In the genomic region with DNA sequence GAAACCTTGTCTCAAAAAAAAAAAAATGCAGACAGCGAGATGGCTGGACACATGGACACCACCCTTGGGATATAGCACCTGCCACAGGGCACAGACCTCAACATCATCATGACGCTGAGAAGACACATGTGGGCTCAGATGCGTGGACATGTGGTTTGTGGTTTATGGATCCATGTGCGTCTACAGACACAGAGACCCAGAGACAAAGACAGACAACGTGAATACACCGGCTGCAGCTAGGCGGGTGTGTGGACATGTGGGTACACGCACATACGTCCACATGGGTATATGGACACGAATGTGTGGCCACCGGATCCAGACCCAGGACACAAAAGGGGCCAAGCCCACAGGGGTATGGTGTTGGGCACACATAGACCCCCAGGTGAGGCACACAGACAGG, we compare ENCODE assay signal across 13 cellular contexts. TPM values are rescaled to one million over a fixed set of nuclear protein-coding genes. Genes with fewer than 3 reads are reported as not detected.
DNase-seq lines count a peak whose midpoint lies in the region; ATAC-seq, FAIRE-seq and TF ChIP-seq lines count a peak whose summit lies in the region.
"Had no signal": no experiment of that assay in that cellular context is flagged by ENCODE, and none has a peak within 500 bp of the region (broad histone marks: within the 10 kb centered on the region; RNA-seq: fewer than 3 reads in every experiment).

No MANE protein-coding gene starts in this region.

- H3K79me2 ChIP-seq in HepG2 (ENCODE audit: insufficient read depth, low read length) (no peaks in the 10 kb centered on the region), smooth muscle cell (ENCODE audit: low read depth) (no peaks in the 10 kb centered on the region)

- intact Hi-C loops in HepG2 (cut with micrococcal nuclease; ENCODE audit: unreplicated experiment) (no loop called here), right lobe of liver (cut with DNase I) (no loop called here)

- WGBS in HepG2 (ENCODE audit: low lambda C conversion rate): 86% methylated on average over 11 of the region's 11 CpGs
- 60% methylated on average over 3 of the region's 11 CpGs for WGBS in right lobe of liver (ENCODE audit: insufficient coverage, low coverage, low lambda C conversion rate, missing lambda C conversion rate)
- 79 to 88% methylated on average over 11 of the region's 11 CpGs for whole genome bisulfite sequencing in upper lobe of left lung, 2 donors
- 88% methylated on average over 11 of the region's 11 CpGs for WGBS in smooth muscle cell (ENCODE audit: low lambda C conversion rate)

- TF ChIP-seq EP300 in HepG2 (IDR thresholded peaks at IDR 0.05; ENCODE audit: low read depth in 2 of 2, low read length in 2 of 2) (no peak), HepG2 (CRISPR knock-in tag; IDR thresholded peaks at IDR 0.05; ENCODE audit: borderline replicate concordance) (no peak), upper lobe of left lung (IDR thresholded peaks at IDR 0.05) (no peak)

- DNase-seq in HepG2 (ENCODE audit: low spot score) (no peak), right lobe of liver (no peak), immature natural killer cell (peak; percentile 64 to 73 (median 71)), upper lobe of left lung (no peak), DMS114 treated with DMSO at 0.1 percent for 48 hours (lab: John Stamatoyannopoulos, UW; ENCODE audit: unreplicated experiment) (no peak), NAMALWA (ENCODE audit: low spot score) (no peak), smooth muscle cell (lab: John Stamatoyannopoulos, UW; ENCODE audit: unreplicated experiment) (no peak)
- peak; percentile 49 for DNase-seq in activated CD8-positive, alpha-beta T cell treated with anti-CD3 and anti-CD28 coated beads, Interleukin-2, amount 10 ng/mL, durations not matched to agents 7 days and 5 days
- DNase-seq: DND-41, mesenchymal stem cell, NCI-H2081 had no signal

- H3K27ac ChIP-seq in HepG2 (ENCODE audit: extremely low read length, insufficient read depth, low read length) (no peak overlapping the region), right lobe of liver (no peak overlapping the region), upper lobe of left lung (peak overlapping the region in 2 of 4 donors; percentile 69 to 81), smooth muscle cell (ENCODE audit: low read depth) (no peak overlapping the region)

- H3K36me3 Mint-ChIP-seq in activated CD8-positive, alpha-beta T cell treated with anti-CD3 and anti-CD28 coated beads, Interleukin-2, amount 10 ng/mL, durations not matched to agents 7 days and 5 days (ENCODE audit: low read depth): peaks cover 47% of the 10 kb centered on the region
- H3K36me3 Mint-ChIP-seq in immature natural killer cell: peaks cover 0 to 15% (median 0%) of the 10 kb centered on the region in 3 donors
- H3K36me3 Mint-ChIP-seq: brain had no signal

- no peaks in the 10 kb centered on the region; a peak in 2 of 5 replicates for H3K27me3 ChIP-seq in HepG2 (ENCODE audit: control insufficient read depth in 1 of 2, insufficient read depth in 2 of 2, low read length in 2 of 2)
- no peaks in the 10 kb centered on the region for H3K27me3 ChIP-seq in right lobe of liver
- no peaks in the 10 kb centered on the region for H3K27me3 ChIP-seq in upper lobe of left lung
- no peaks in the 10 kb centered on the region for H3K27me3 ChIP-seq in smooth muscle cell (ENCODE audit: low read depth)

- no TSS peak for BruUV-seq in HepG2 (replicated peaks; lab: Mats Ljungman, UMichigan)

- no peak for TF ChIP-seq RAD21 in HepG2 (CRISPR knock-in tag; IDR thresholded peaks at IDR 0.05)

- peaks cover 36% of the 10 kb centered on the region for H3K4me1 Mint-ChIP-seq in activated CD8-positive, alpha-beta T cell treated with anti-CD3 and anti-CD28 coated beads, Interleukin-2, amount 10 ng/mL, durations not matched to agents 7 days and 5 days (ENCODE audit: low read depth)
- peaks cover 51 to 58% of the 10 kb centered on the region in 2 donors for H3K4me1 Mint-ChIP-seq in immature natural killer cell
- H3K4me1 Mint-ChIP-seq: brain had no signal

- H3K4me3 ChIP-seq in HepG2 (replicated peaks in 1 of 3; ENCODE audit: insufficient read depth in 1 of 3, low read depth in 2 of 3, low read length in 3 of 3) (no peak overlapping the region), right lobe of liver (no peak overlapping the region), upper lobe of left lung (peak overlapping the region in 3 of 4 donors; percentile 29 to 43 (median 39)), smooth muscle cell (no peak overlapping the region)

- peak overlapping the region; percentile 99 for H3K4me3 Mint-ChIP-seq in activated CD8-positive, alpha-beta T cell treated with anti-CD3 and anti-CD28 coated beads, Interleukin-2, amount 10 ng/mL, durations not matched to agents 7 days and 5 days
- peak overlapping the region; percentile 99 to 100 (median 99) for H3K4me3 Mint-ChIP-seq in immature natural killer cell
- H3K4me3 Mint-ChIP-seq: brain had no signal

- CTCF ChIA-PET in HepG2 (lab: Yijun Ruan, JAX; ENCODE audit: low intra/inter-chr PET ratio, low total read pairs): no interaction called here
- CTCF ChIA-PET in activated CD8-positive, alpha-beta T cell treated with anti-CD3 and anti-CD28 coated beads, Interleukin-2, amount 10 ng/mL, durations not matched to agents 7 days and 5 days (lab: Charles Lee): interaction anchor here (0.9 to 3.2 kb wide), 6 partner anchors 12 to 152 kb away, joined by 3 to 15 read pairs (median 8); a partner anchor contains a TSS

- in situ Hi-C loops in HepG2 (cut with HindIII; ENCODE audit: extremely low pct_ligation_motif_present, low pct_unique_long_range_greater_than_20kb): no loop called here

- H3K27ac Mint-ChIP-seq in activated CD8-positive, alpha-beta T cell treated with anti-CD3 and anti-CD28 coated beads, Interleukin-2, amount 10 ng/mL, durations not matched to agents 7 days and 5 days: peak overlapping the region; percentile 91
- peak overlapping the region; percentile 97 to 100 (median 99) for H3K27ac Mint-ChIP-seq in immature natural killer cell
- H3K27ac Mint-ChIP-seq: brain had no signal

- POLR2A ChIA-PET in HepG2 (lab: Yijun Ruan, JAX): interaction anchor here (1.8 kb wide), 1 partner anchor 84 kb away, joined by 4 read pairs; no protein-coding TSS in a partner anchor
- POLR2A ChIA-PET in activated CD8-positive, alpha-beta T cell treated with anti-CD3 and anti-CD28 coated beads, Interleukin-2, amount 10 ng/mL, durations not matched to agents 7 days and 5 days (lab: Charles Lee): interaction anchor here (0.9 to 2.1 kb wide), 4 partner anchors 10 to 69 kb away, joined by 3 to 18 read pairs (median 5); no protein-coding TSS in a partner anchor

- ATAC-seq in HepG2 (no peak; the same call in 2 of the 3 replicates), right lobe of liver (no peak), upper lobe of left lung (ENCODE audit: low FRiP score in 2 of 2) (no peak)
- ATAC-seq in activated CD8-positive, alpha-beta T cell treated with anti-CD3 and anti-CD28 coated beads, Interleukin-2, amount 10 ng/mL, durations not matched to agents 7 days and 5 days: no peak

- no peak overlapping the region for H2AFZ ChIP-seq in HepG2 (ENCODE audit: low read length)
- H2AFZ ChIP-seq in smooth muscle cell (ENCODE audit: low read depth): no peak overlapping the region

- no peaks in the 10 kb centered on the region for H3K27me3 Mint-ChIP-seq in activated CD8-positive, alpha-beta T cell treated with anti-CD3 and anti-CD28 coated beads, Interleukin-2, amount 10 ng/mL, durations not matched to agents 7 days and 5 days (ENCODE audit: low read depth)
- peaks cover 15 to 22% (median 17%) of the 10 kb centered on the region in 3 donors for H3K27me3 Mint-ChIP-seq in immature natural killer cell (ENCODE audit: low read depth in 3 of 3)

- TF ChIP-seq POLR2A in HepG2 (IDR thresholded peaks at IDR 0.05; ENCODE audit: insufficient read depth in 1 of 2, low read depth in 2 of 2, low read length in 2 of 2) (no peak), right lobe of liver (IDR thresholded peaks at IDR 0.05) (no peak), upper lobe of left lung (IDR thresholded peaks at IDR 0.05) (no peak)

- no peaks in the 10 kb centered on the region for H3K9me3 Mint-ChIP-seq in activated CD8-positive, alpha-beta T cell treated with anti-CD3 and anti-CD28 coated beads, Interleukin-2, amount 10 ng/mL, durations not matched to agents 7 days and 5 days (ENCODE audit: insufficient read depth)
- no peaks in the 10 kb centered on the region for H3K9me3 Mint-ChIP-seq in immature natural killer cell

- no peak overlapping the region for H3K4me2 ChIP-seq in HepG2 (ENCODE audit: low read depth, low read length)
- no peak overlapping the region for H3K4me2 ChIP-seq in smooth muscle cell

- TF ChIP-seq CTCF in HepG2 (CRISPR knock-in tag; IDR thresholded peaks at IDR 0.05) (no peak), right lobe of liver (IDR thresholded peaks at IDR 0.05) (no peak), upper lobe of left lung (IDR thresholded peaks at IDR 0.05) (no peak), smooth muscle cell (IDR thresholded peaks at IDR 0.05; ENCODE audit: borderline replicate concordance, insufficient read depth, poor library complexity, severe bottlenecking) (no peak)

- no peaks in the 10 kb centered on the region for H3F3A ChIP-seq in smooth muscle cell (ENCODE audit: low read depth)

- no peak overlapping the region for H3K9ac ChIP-seq in HepG2 (ENCODE audit: insufficient read depth, low read depth, low read length)
- H3K9ac ChIP-seq in smooth muscle cell (ENCODE audit: low read depth): no peak overlapping the region

- FAIRE-seq in HepG2 (lab: Jason Lieb, UNC): no peak

- H3K4me1 ChIP-seq in HepG2 (ENCODE audit: insufficient read depth, low read length) (no peaks in the 10 kb centered on the region), right lobe of liver (no peaks in the 10 kb centered on the region), upper lobe of left lung (peaks cover 0 to 8% (median 0%) of the 10 kb centered on the region in 4 donors), smooth muscle cell (ENCODE audit: low read depth) (no peaks in the 10 kb centered on the region)

- H4K20me1 ChIP-seq in HepG2 (ENCODE audit: insufficient read depth, low read length): peaks cover 12% of the 10 kb centered on the region
- no peaks in the 10 kb centered on the region for H4K20me1 ChIP-seq in smooth muscle cell (ENCODE audit: low read depth)

- H3K9me3 ChIP-seq in HepG2 (ENCODE audit: low read length) (no peaks in the 10 kb centered on the region), right lobe of liver (no peaks in the 10 kb centered on the region), upper lobe of left lung (no peaks in the 10 kb centered on the region), smooth muscle cell (replicated peaks; ENCODE audit: low read depth) (no peaks in the 10 kb centered on the region)

- H3K36me3 ChIP-seq in HepG2 (replicated peaks in 1 of 2; ENCODE audit: control insufficient read depth in 1 of 2, insufficient read depth in 2 of 2, low read length in 2 of 2): no peaks in the 10 kb centered on the region
- peaks cover 0 to 21% (median under 1%) of the 10 kb centered on the region in 4 donors for H3K36me3 ChIP-seq in right lobe of liver
- H3K36me3 ChIP-seq in upper lobe of left lung: no peaks in the 10 kb centered on the region
- no peaks in the 10 kb centered on the region for H3K36me3 ChIP-seq in smooth muscle cell (ENCODE audit: low read depth)

RNA-seq across cellular contexts. Expression of a gene that starts 1.3 kb away (rescaled TPM):
- 0.17 and 0.49 TPM in 2 replicates for total RNA-seq in HepG2 (2016; rRNA removed; fragmentation: Illumina TruSeq; extraction: Trizol)
- 0.09 and 0.10 TPM in 2 replicates for total RNA-seq in HepG2 (2016; cell fraction: cytosol; rRNA removed; fragmentation: Illumina TruSeq; extraction: Trizol; ENCODE audit: low read depth)
- 0.10 and 0.69 TPM in 2 replicates for total RNA-seq in HepG2 (2016; cell fraction: insoluble cytoplasmic fraction; rRNA removed; fragmentation: Illumina TruSeq; extraction: Trizol)
- total RNA-seq in HepG2 (2016; cell fraction: membrane; rRNA removed; fragmentation: Illumina TruSeq; extraction: Trizol): 0.10 and 0.15 TPM in 2 replicates
- total RNA-seq in HepG2 (2016; cell fraction: nucleus; rRNA removed; fragmentation: Illumina TruSeq; extraction: Trizol): 0.88 and 1.2 TPM in 2 replicates
- polyA plus RNA-seq in HepG2 (2011; rRNA removed): 9.1 and 10.0 TPM in 2 replicates
- 1.9 and 2.2 TPM in 2 replicates for polyA plus RNA-seq in HepG2 (2011; cell fraction: cytosol; rRNA removed)
- polyA plus RNA-seq in HepG2 (2011; cell fraction: nucleus; rRNA removed): 37.9 and 38.9 TPM in 2 replicates
- polyA plus RNA-seq in HepG2 (2012): 1.7 and 3.2 TPM in 2 replicates
- polyA plus RNA-seq in HepG2 (2016; cell fraction: cytosol; fragmentation: Illumina TruSeq; extraction: Trizol; ENCODE audit: low read depth): 0.03 and 0.10 TPM in 2 replicates
- polyA plus RNA-seq in HepG2 (2016; cell fraction: insoluble cytoplasmic fraction; fragmentation: Illumina TruSeq; extraction: Trizol; ENCODE audit: low read depth): 0.17 TPM in 2 replicates
- 0.11 and 0.23 TPM in 2 replicates for polyA plus RNA-seq in HepG2 (2016; cell fraction: membrane; fragmentation: Illumina TruSeq; extraction: Trizol; ENCODE audit: low read depth)
- 7.9 and 8.1 TPM in 2 replicates for polyA plus RNA-seq in HepG2 (2016; cell fraction: nucleus; fragmentation: Illumina TruSeq; extraction: Trizol; ENCODE audit: insufficient read depth, low read depth)
- 0.68 and 5.9 TPM in 2 replicates for polyA minus RNA-seq in HepG2 (2011; rRNA and poly(A)+ RNA removed; ENCODE audit: low replicate concordance)
- polyA minus RNA-seq in HepG2 (2011; cell fraction: cytosol; rRNA and poly(A)+ RNA removed): 0.30 and 0.70 TPM in 2 replicates
- polyA minus RNA-seq in HepG2 (2011; cell fraction: nucleus; rRNA and poly(A)+ RNA removed): 10.8 and 14.2 TPM in 2 replicates
- 10 to 100 TPM in 3 of 6 experiments, 1 to 10 TPM in 3; 6.4 to 71.1 (median 14.6) TPM for total RNA-seq in right lobe of liver
- 10 to 100 TPM; 47.1 to 47.6 TPM for total RNA-seq in activated CD8-positive, alpha-beta T cell treated with anti-CD3 and anti-CD28 coated beads, Interleukin-2, amount 10 ng/mL, durations not matched to agents 7 days and 5 days
- 10 to 100 TPM in 2 of 3 donors, 1 to 10 TPM in 1; 7.3 to 39.0 (median 11.0) TPM for polyA plus RNA-seq in immature natural killer cell
- total RNA-seq in upper lobe of left lung: 1 to 10 TPM; 1.7 to 7.3 (median 2.8) TPM
- not detected in 2 replicates for total RNA-seq in smooth muscle cell
- polyA plus RNA-seq in smooth muscle cell: not detected in 2 replicates
- total RNA-seq: pulmonary artery endothelial cell had no signal

RNA-seq across cellular contexts. Expression of a gene that starts 51.8 kb away (rescaled TPM):
- total RNA-seq in HepG2 (2016; rRNA removed; fragmentation: Illumina TruSeq; extraction: Trizol) (700 and 1,455 TPM in 2 replicates), right lobe of liver (over 10,000 TPM; 10,569 to 17,502 (median 15,749) TPM), upper lobe of left lung (1,000 to 10,000 TPM in 2 of 6 donors, 100 to 1,000 TPM in 4; 461 to 1,221 (median 854) TPM), smooth muscle cell (10.0 and 25.1 TPM in 2 replicates)
- total RNA-seq in HepG2 (2016; cell fraction: cytosol; rRNA removed; fragmentation: Illumina TruSeq; extraction: Trizol; ENCODE audit: low read depth): 160 and 192 TPM in 2 replicates
- 643 and 1,412 TPM in 2 replicates for total RNA-seq in HepG2 (2016; cell fraction: insoluble cytoplasmic fraction; rRNA removed; fragmentation: Illumina TruSeq; extraction: Trizol)
- total RNA-seq in HepG2 (2016; cell fraction: membrane; rRNA removed; fragmentation: Illumina TruSeq; extraction: Trizol): 268 and 291 TPM in 2 replicates
- 1,410 and 1,846 TPM in 2 replicates for total RNA-seq in HepG2 (2016; cell fraction: nucleus; rRNA removed; fragmentation: Illumina TruSeq; extraction: Trizol)
- polyA plus RNA-seq in HepG2 (2011; rRNA removed) (6,272 and 9,798 TPM in 2 replicates), immature natural killer cell (under 1 TPM in 2 of 3 donors, not detected in 1; 0.09 to 0.78 TPM), smooth muscle cell (6.4 and 8.8 TPM in 2 replicates)
- 4,601 and 7,618 TPM in 2 replicates for polyA plus RNA-seq in HepG2 (2011; cell fraction: cytosol; rRNA removed)
- polyA plus RNA-seq in HepG2 (2011; cell fraction: nucleus; rRNA removed): 6,023 and 6,891 TPM in 2 replicates
- polyA plus RNA-seq in HepG2 (2012): 3,859 and 6,494 TPM in 2 replicates
- 195 and 210 TPM in 2 replicates for polyA plus RNA-seq in HepG2 (2016; cell fraction: cytosol; fragmentation: Illumina TruSeq; extraction: Trizol; ENCODE audit: low read depth)
- polyA plus RNA-seq in HepG2 (2016; cell fraction: insoluble cytoplasmic fraction; fragmentation: Illumina TruSeq; extraction: Trizol; ENCODE audit: low read depth): 903 and 1,023 TPM in 2 replicates
- 286 and 340 TPM in 2 replicates for polyA plus RNA-seq in HepG2 (2016; cell fraction: membrane; fragmentation: Illumina TruSeq; extraction: Trizol; ENCODE audit: low read depth)
- polyA plus RNA-seq in HepG2 (2016; cell fraction: nucleus; fragmentation: Illumina TruSeq; extraction: Trizol; ENCODE audit: insufficient read depth, low read depth): 3,631 and 3,793 TPM in 2 replicates
- 785 and 9,683 TPM in 2 replicates for polyA minus RNA-seq in HepG2 (2011; rRNA and poly(A)+ RNA removed; ENCODE audit: low replicate concordance)
- polyA minus RNA-seq in HepG2 (2011; cell fraction: cytosol; rRNA and poly(A)+ RNA removed): 2,000 and 4,520 TPM in 2 replicates
- polyA minus RNA-seq in HepG2 (2011; cell fraction: nucleus; rRNA and poly(A)+ RNA removed): 1,680 and 2,385 TPM in 2 replicates
- total RNA-seq in activated CD8-positive, alpha-beta T cell treated with anti-CD3 and anti-CD28 coated beads, Interleukin-2, amount 10 ng/mL, durations not matched to agents 7 days and 5 days: 1 to 10 TPM in 1 of 2 experiments, under 1 TPM in 1; 0.52 to 1.2 TPM

Comparison
In these comparisons a context has a peak if more than half of its experiments do, and no peak if none do; other contexts are left out.
1. DNase-seq: peak in activated CD8-positive, alpha-beta T cell treated with anti-CD3 and anti-CD28 coated beads, Interleukin-2, amount 10 ng/mL, durations not matched to agents 7 days and 5 days (single experiment) and immature natural killer cell (3 of 3); none in HepG2 (single experiment), right lobe of liver (0 of 3), upper lobe of left lung (0 of 2), DMS114 treated with DMSO at 0.1 percent for 48 hours (single experiment), NAMALWA (single experiment) and smooth muscle cell (single experiment).
2. H3K4me3 ChIP-seq: peak in upper lobe of left lung (3 of 4); none in HepG2 (0 of 3), right lobe of liver (0 of 3) and smooth muscle cell (single experiment).